Comparison of ENCODE assay signal across 26 cellular contexts in genomic region chr19:48935864-48936263, GRCh38. TPM values are rescaled to one million over a fixed set of nuclear protein-coding genes. Genes with fewer than 3 reads are reported as not detected.
"Had no signal": no experiment of that assay in that cellular context is flagged by ENCODE, and none has a peak within 500 bp of the region (broad histone marks: within the 10 kb centered on the region; RNA-seq: fewer than 3 reads in every experiment).

No MANE protein-coding gene starts in this region.

- H3K9ac ChIP-seq: KMS-11, SK-N-SH had no signal

- H3K4me2 ChIP-seq: KMS-11, SK-N-SH had no signal

- H3K9me3 ChIP-seq: SK-N-SH had no signal

- H3K27ac ChIP-seq: KMS-11 had no signal

- FAIRE-seq: RCC 7860 had no signal

- DNase-seq: IMR-90, MV-4-11, NCI-H1048, NCI-H1105, NCI-H1417, NCI-H1436 treated with DMSO at 0.1 percent for 48 hours, NCI-H1694, NCI-H1930, NCI-H2081 treated with DMSO at 0.1 percent for 48 hours, NCI-H2171, NCI-H226, NCI-H446, NCI-H510A, NCI-H524 treated with DMSO at 0.1 percent for 48 hours, NCI-H69, NCI-H774, RPMI8226, SHP77, SK-N-SH, T-helper 1 cell had no signal

RNA-seq across cellular contexts. Expression of gene DHDH, which starts 2.4 kb away (rescaled TPM):
- total RNA-seq: LHCN-M2, MCF 10A had no signal

RNA-seq across cellular contexts. Expression of gene TULP2, which starts 37.3 kb away (rescaled TPM):
- total RNA-seq: HT-29, LHCN-M2, MCF 10A, SK-MEL-5 had no signal
